ENCODE assay signal across 1 cellular context in genomic region chr19:5588441-5588840, GRCh38.
TF ChIP-seq lines count a peak whose summit lies in the region.

No MANE protein-coding gene starts in this region.

TF ChIP-seq in GM23338, 12 proteins besides CTCF, POLR2A, EP300 and RAD21 (continued from another document):
- TF ChIP-seq ZNF462 (CRISPR knock-in tag; IDR thresholded peaks at IDR 0.05) (no peak), JUNB (IDR thresholded peaks at IDR 0.05; ENCODE audit: unreplicated experiment) (no peak), NANOG (IDR thresholded peaks at IDR 0.05; ENCODE audit: borderline replicate concordance) (no peak), STAT1 (IDR thresholded peaks at IDR 0.05; ENCODE audit: unreplicated experiment) (no peak), ZNF114 (CRISPR knock-in tag; IDR thresholded peaks at IDR 0.05) (no peak), ZNF331 (CRISPR knock-in tag; IDR thresholded peaks at IDR 0.05; ENCODE audit: low read depth) (no peak), EZH2phosphoT487 (IDR thresholded peaks at IDR 0.05; ENCODE audit: unreplicated experiment) (no peak), REST (IDR thresholded peaks at IDR 0.05; ENCODE audit: unreplicated experiment) (no peak), CREB1 (CRISPR knock-in tag; IDR thresholded peaks at IDR 0.05; ENCODE audit: low read depth) (no peak)
- TF ChIP-seq, protein P1, sequence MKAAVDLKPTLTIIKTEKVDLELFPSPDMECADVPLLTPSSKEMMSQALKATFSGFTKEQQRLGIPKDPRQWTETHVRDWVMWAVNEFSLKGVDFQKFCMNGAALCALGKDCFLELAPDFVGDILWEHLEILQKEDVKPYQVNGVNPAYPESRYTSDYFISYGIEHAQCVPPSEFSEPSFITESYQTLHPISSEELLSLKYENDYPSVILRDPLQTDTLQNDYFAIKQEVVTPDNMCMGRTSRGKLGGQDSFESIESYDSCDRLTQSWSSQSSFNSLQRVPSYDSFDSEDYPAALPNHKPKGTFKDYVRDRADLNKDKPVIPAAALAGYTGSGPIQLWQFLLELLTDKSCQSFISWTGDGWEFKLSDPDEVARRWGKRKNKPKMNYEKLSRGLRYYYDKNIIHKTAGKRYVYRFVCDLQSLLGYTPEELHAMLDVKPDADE (IDR thresholded peaks at IDR 0.05): no peak
